24 cellular contexts compared by ENCODE assay signal in the genomic region with DNA sequence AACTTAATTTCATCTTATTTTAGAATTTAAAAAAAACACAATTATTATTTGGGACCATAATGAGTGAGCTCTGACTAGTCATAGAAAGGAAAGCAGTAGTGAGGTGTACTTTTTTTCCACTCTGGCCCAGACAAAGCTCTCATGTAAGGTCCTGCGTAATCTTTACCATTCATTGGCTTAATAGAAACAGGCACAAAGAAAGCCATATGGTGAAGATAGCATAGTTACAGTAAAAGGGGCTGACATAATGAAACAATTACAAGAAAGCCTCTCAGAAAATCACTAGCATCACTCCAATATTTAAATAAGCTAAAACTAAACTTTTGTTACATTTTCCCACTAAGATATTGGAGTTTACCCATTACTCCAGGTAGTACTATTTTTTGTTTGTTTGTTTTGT.
"Had no signal": no experiment of that assay in that cellular context is flagged by ENCODE, and none has a peak within 500 bp of the region (broad histone marks: within the 10 kb centered on the region; RNA-seq: fewer than 3 reads in every experiment).

No MANE protein-coding gene starts in this region.

- H3K9ac ChIP-seq: neural progenitor cell, parathyroid adenoma had no signal

- H3K9me3 ChIP-seq: ovary, psoas muscle, right lobe of liver, sigmoid colon, stomach, thoracic aorta, thyroid gland, tibial nerve, upper lobe of left lung, vagina had no signal

- H3K79me2 ChIP-seq: parathyroid adenoma had no signal

- DNase-seq: occipital lobe; ovary; posterior cingulate gyrus; psoas muscle; right lobe of liver; sigmoid colon; small intestine; stimulated activated CD4-positive, alpha-beta T cell treated with anti-CD3 and anti-CD28 coated beads, Interleukin-15, amount 100 ng/mL, for 24 hours; stimulated activated CD4-positive, alpha-beta T cell treated with anti-CD3 and anti-CD28 coated beads, Interleukin-2, amount 100 ng/mL, for 24 hours; stimulated activated CD4-positive, alpha-beta T cell treated with anti-CD3 and anti-CD28 coated beads, Interleukin-2, amount 100 ng/mL, for 48 hours; stimulated activated CD4-positive, alpha-beta T cell treated with anti-CD3 and anti-CD28 coated beads, Interleukin-4, amount 100 ng/mL, for 24 hours; stimulated activated naive B cell treated with anti-CD40 and anti-IgM and Interleukin-4, amounts not matched to agents 10 μg/mL and 1 μg/mL and 100 μg/mL, for 72 hours; stimulated activated naive CD4-positive, alpha-beta T cell treated with Interleukin-2 at 50 U/mL for 16 hours; stomach; thyroid gland; trophoblast cell; upper lobe of left lung had no signal

- H3K27me3 ChIP-seq: neural progenitor cell, ovary, right lobe of liver, sigmoid colon, stomach, thyroid gland, tibial nerve, upper lobe of left lung, vagina had no signal

- H3K27ac ChIP-seq: neural progenitor cell, ovary, parathyroid adenoma, psoas muscle, right lobe of liver, sigmoid colon, stomach, thoracic aorta, thyroid gland, tibial nerve, upper lobe of left lung, vagina had no signal

- H2AFZ ChIP-seq: neural progenitor cell, parathyroid adenoma had no signal

- H3K36me3 ChIP-seq: neural progenitor cell, ovary, right lobe of liver, sigmoid colon, stomach, thoracic aorta, thyroid gland, tibial nerve, upper lobe of left lung, vagina had no signal

- H3K4me3 ChIP-seq: neural progenitor cell, ovary, psoas muscle, right lobe of liver, sigmoid colon, stomach, thoracic aorta, thyroid gland, tibial nerve, upper lobe of left lung, vagina had no signal

- H3K4me2 ChIP-seq: neural progenitor cell had no signal

- ATAC-seq: psoas muscle; right cardiac atrium; right lobe of liver; stimulated activated effector memory CD8-positive, alpha-beta T cell treated with anti-CD3 and anti-CD28 coated beads, Interleukin-12 subunit alpha, Interleukin-12 subunit beta, amount 100 ng/mL, for 72 hours; stimulated activated naive B cell treated with anti-CD40 and anti-IgM and Interleukin-4, amounts not matched to agents 10 μg/mL and 1 μg/mL and 100 μg/mL, for 72 hours had no signal

- H3K4me1 ChIP-seq: neural progenitor cell, parathyroid adenoma, psoas muscle, right lobe of liver, sigmoid colon, stomach, thyroid gland, tibial nerve, upper lobe of left lung, vagina had no signal
